8 cellular contexts compared by ENCODE assay signal in genomic region chr1:94819945-94820746, GRCh38. TPM values are rescaled to one million over a fixed set of nuclear protein-coding genes. Genes with fewer than 3 reads are reported as not detected.
DNase-seq lines count a peak whose midpoint lies in the region; ATAC-seq and TF ChIP-seq lines count a peak whose summit lies in the region.

TSS of gene SLC44A3 (plus strand) at chr1:94820357. CDS start at chr1:94820452, 95 bp downstream.

- DNase-seq in GM03348 (ENCODE audit: low spot score) (peak; percentile 92), LNCaP clone FGC (ENCODE audit: low read depth) (no peak), fibroblast of mammary gland (ENCODE audit: low read depth) (peak; percentile 29), NCI-H1694 treated with DMSO at 0.1 percent for 48 hours (lab: John Stamatoyannopoulos, UW) (no peak)
- peak; percentile 40 for DNase-seq in activated CD8-positive, alpha-beta T cell treated with anti-CD3 and anti-CD28 coated beads, Interleukin-2, amount 10 ng/mL, durations not matched to agents 7 days and 5 days
- DNase-seq in natural killer cell treated with Interleukin-12 subunit alpha and Interleukin-12 subunit beta and Interleukin-15 and Interleukin-18, amount 100 ng/mL, for 72 hours (ENCODE audit: low spot score): peak; percentile 58

- POLR2A ChIA-PET in activated CD8-positive, alpha-beta T cell treated with anti-CD3 and anti-CD28 coated beads, Interleukin-2, amount 10 ng/mL, durations not matched to agents 7 days and 5 days (lab: Charles Lee): no interaction called here

- H3K4me3 Mint-ChIP-seq in activated CD8-positive, alpha-beta T cell treated with anti-CD3 and anti-CD28 coated beads, Interleukin-2, amount 10 ng/mL, durations not matched to agents 7 days and 5 days: peak within 1 kb of the TSS; percentile 34
- H3K4me3 Mint-ChIP-seq in natural killer cell treated with Interleukin-12 subunit alpha and Interleukin-12 subunit beta and Interleukin-15 and Interleukin-18, amount 100 ng/mL, for 72 hours: peak within 1 kb of the TSS; percentile 61

- no peaks in the 10 kb centered on the region for H3K36me3 Mint-ChIP-seq in activated CD8-positive, alpha-beta T cell treated with anti-CD3 and anti-CD28 coated beads, Interleukin-2, amount 10 ng/mL, durations not matched to agents 7 days and 5 days (ENCODE audit: low read depth)
- no peaks in the 10 kb centered on the region for H3K36me3 Mint-ChIP-seq in natural killer cell treated with Interleukin-12 subunit alpha and Interleukin-12 subunit beta and Interleukin-15 and Interleukin-18, amount 100 ng/mL, for 72 hours

- H3K27me3 Mint-ChIP-seq in activated CD8-positive, alpha-beta T cell treated with anti-CD3 and anti-CD28 coated beads, Interleukin-2, amount 10 ng/mL, durations not matched to agents 7 days and 5 days (ENCODE audit: low read depth): peaks cover 63% of the 10 kb centered on the region
- H3K27me3 Mint-ChIP-seq in natural killer cell treated with Interleukin-12 subunit alpha and Interleukin-12 subunit beta and Interleukin-15 and Interleukin-18, amount 100 ng/mL, for 72 hours: peaks cover 23 to 37% of the 10 kb centered on the region in 2 donors

- H3K4me3 ChIP-seq in LNCaP clone FGC (ENCODE audit: low read depth, low read length): peak within 1 kb of the TSS; percentile 69
- peak within 1 kb of the TSS; percentile 58 for H3K4me3 ChIP-seq in fibroblast of mammary gland (ENCODE audit: control insufficient read depth, low read depth, low read length)

- CTCF ChIA-PET in activated CD8-positive, alpha-beta T cell treated with anti-CD3 and anti-CD28 coated beads, Interleukin-2, amount 10 ng/mL, durations not matched to agents 7 days and 5 days (lab: Charles Lee): no interaction called here

- H3K9me3 Mint-ChIP-seq in activated CD8-positive, alpha-beta T cell treated with anti-CD3 and anti-CD28 coated beads, Interleukin-2, amount 10 ng/mL, durations not matched to agents 7 days and 5 days (ENCODE audit: insufficient read depth): no peaks in the 10 kb centered on the region
- H3K9me3 Mint-ChIP-seq in natural killer cell treated with Interleukin-12 subunit alpha and Interleukin-12 subunit beta and Interleukin-15 and Interleukin-18, amount 100 ng/mL, for 72 hours: no peaks in the 10 kb centered on the region

- peak; percentile 88 for ATAC-seq in activated CD8-positive, alpha-beta T cell treated with anti-CD3 and anti-CD28 coated beads, Interleukin-2, amount 10 ng/mL, durations not matched to agents 7 days and 5 days
- ATAC-seq in natural killer cell treated with Interleukin-12 subunit alpha and Interleukin-12 subunit beta and Interleukin-15 and Interleukin-18, amount 100 ng/mL, for 72 hours: peak; percentile 80 to 89
- ATAC-seq in HG02642 (IDR thresholded peaks at IDR 0.05; ENCODE audit: poor library complexity, unreplicated experiment) (no peak), GM18868 (IDR thresholded peaks at IDR 0.05; ENCODE audit: unreplicated experiment) (no peak)

- peaks cover 6% of the 10 kb centered on the region for H3K4me1 Mint-ChIP-seq in activated CD8-positive, alpha-beta T cell treated with anti-CD3 and anti-CD28 coated beads, Interleukin-2, amount 10 ng/mL, durations not matched to agents 7 days and 5 days (ENCODE audit: low read depth)
- H3K4me1 Mint-ChIP-seq in natural killer cell treated with Interleukin-12 subunit alpha and Interleukin-12 subunit beta and Interleukin-15 and Interleukin-18, amount 100 ng/mL, for 72 hours (ENCODE audit: low read depth in 2 of 2): peaks cover 0 to 5% of the 10 kb centered on the region in 2 donors

- no peak within 1 kb of the TSS for H3K27ac Mint-ChIP-seq in activated CD8-positive, alpha-beta T cell treated with anti-CD3 and anti-CD28 coated beads, Interleukin-2, amount 10 ng/mL, durations not matched to agents 7 days and 5 days
- no peak within 1 kb of the TSS for H3K27ac Mint-ChIP-seq in natural killer cell treated with Interleukin-12 subunit alpha and Interleukin-12 subunit beta and Interleukin-15 and Interleukin-18, amount 100 ng/mL, for 72 hours

- TF ChIP-seq CTCF in LNCaP clone FGC (IDR thresholded peaks at IDR 0.05; ENCODE audit: control insufficient read depth, extremely low read depth, insufficient read depth) (peak; percentile 57), fibroblast of mammary gland (conservative IDR thresholded peaks at IDR 0.05; ENCODE audit: control insufficient read depth, insufficient read depth, low read depth, low read length) (no peak)

RNA-seq across cellular contexts. Expression of gene SLC44A3, which starts in this region (rescaled TPM):
- not detected for total RNA-seq in activated CD8-positive, alpha-beta T cell treated with anti-CD3 and anti-CD28 coated beads, Interleukin-2, amount 10 ng/mL, durations not matched to agents 7 days and 5 days
- not detected for total RNA-seq in natural killer cell treated with Interleukin-12 subunit alpha and Interleukin-12 subunit beta and Interleukin-15 and Interleukin-18, amount 100 ng/mL, for 72 hours

Comparison
In these comparisons a context has a peak if more than half of its experiments do, and no peak if none do; other contexts are left out.
1. Peak in DNase-seq and ATAC-seq in activated CD8-positive, alpha-beta T cell treated with anti-CD3 and anti-CD28 coated beads, Interleukin-2, amount 10 ng/mL, durations not matched to agents 7 days and 5 days; RNA of the gene not detected or under 1 TPM.
2. Peak in DNase-seq and ATAC-seq in natural killer cell treated with Interleukin-12 subunit alpha and Interleukin-12 subunit beta and Interleukin-15 and Interleukin-18, amount 100 ng/mL, for 72 hours; RNA of the gene not detected or under 1 TPM.
3. DNase-seq: peak in GM03348 (single experiment) and fibroblast of mammary gland (single experiment); none in LNCaP clone FGC (single experiment) and NCI-H1694 treated with DMSO at 0.1 percent for 48 hours (single experiment).